Comparison of ENCODE assay signal across 8 cellular contexts in the genomic region with DNA sequence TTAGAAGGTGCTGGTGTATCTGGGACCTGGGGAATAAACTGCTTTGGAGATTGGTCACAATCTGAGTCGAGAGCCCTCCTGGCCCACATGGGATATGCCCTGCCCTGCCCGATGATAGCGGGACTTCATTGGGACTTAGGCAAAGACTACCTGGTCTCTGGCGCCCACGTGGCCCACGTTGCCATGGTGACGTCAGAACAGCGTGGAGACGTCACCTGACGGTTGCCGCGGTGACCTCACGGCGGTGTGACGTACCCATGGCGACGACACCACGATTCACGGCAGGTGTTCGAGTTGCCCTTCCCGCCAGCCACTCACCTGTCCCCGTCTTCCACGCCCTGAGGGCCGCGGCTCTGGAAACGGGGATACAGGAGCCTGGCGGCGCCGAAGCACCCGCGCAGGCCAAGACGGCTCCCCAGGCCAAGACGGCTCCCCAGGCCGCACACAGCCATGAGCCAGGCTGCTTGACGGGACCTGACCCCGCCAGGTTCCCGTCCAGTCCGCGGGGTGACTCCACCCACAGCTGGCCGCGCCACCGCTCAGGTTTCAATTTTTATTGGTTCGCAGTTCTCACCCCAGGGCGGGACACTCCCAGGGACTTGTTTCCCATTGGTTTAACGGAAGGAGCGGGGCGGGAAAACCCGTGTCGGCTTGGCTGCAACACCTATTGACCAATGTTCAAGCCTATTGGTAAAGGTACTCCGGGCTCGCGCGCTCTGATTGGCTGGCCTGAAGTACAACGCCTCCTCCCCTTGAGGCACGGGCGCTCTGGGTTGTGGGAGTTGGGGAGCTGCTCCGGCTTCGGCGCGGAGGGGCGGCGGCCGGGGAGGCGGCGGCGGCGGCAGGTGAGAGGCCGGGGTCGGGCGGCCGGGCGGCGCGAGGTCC. TPM values are rescaled to one million over a fixed set of nuclear protein-coding genes. Genes with fewer than 3 reads are reported as not detected.
DNase-seq lines count a peak whose midpoint lies in the region; ATAC-seq, FAIRE-seq and TF ChIP-seq lines count a peak whose summit lies in the region.

A gene (minus strand): TSS at position 476 of the 885 bp plus-strand sequence. CDS start 24 bp downstream, at position 452.
A gene (plus strand): TSS at position 766 of the 885 bp plus-strand sequence. CDS start 1,029 bp downstream, outside the sequence.

- TF ChIP-seq CTCF in astrocyte of the cerebellum (IDR thresholded peaks at IDR 0.05; ENCODE audit: low read depth, low read length, missing control alignments), result no peak

- no peaks in the 10 kb centered on the region for H3K9me3 ChIP-seq in aorta (ENCODE audit: control insufficient read depth, low read length)

- peak; percentile 95 for DNase-seq in GM18507 (ENCODE audit: extremely low spot score, insufficient read length, low read depth)
- DNase-seq in NCI-H2029 treated with DMSO at 0.1 percent for 48 hours (lab: John Stamatoyannopoulos, UW), result peak; percentile 96
- peak; percentile 93 for DNase-seq in T-helper 9 cell
- DNase-seq in astrocyte of the cerebellum (ENCODE audit: low read depth), result peak; percentile 98
- DNase-seq in hepatic stellate cell (ENCODE audit: low spot score), result peak; percentile 99
- DNase-seq in aorta, result peak; percentile 98 to 99

- H3K4me1 ChIP-seq in rectal smooth muscle tissue (ENCODE audit: control insufficient read depth, insufficient read depth, low read length) (peaks cover 9% of the 10 kb centered on the region), aorta (ENCODE audit: control insufficient read depth in 1 of 2, insufficient read depth in 2 of 2, low read length in 2 of 2) (peaks cover 0 to 3% of the 10 kb centered on the region in 2 donors)

- peak within 1 kb of the TSS; percentile 33 for H3K9ac ChIP-seq in rectal smooth muscle tissue (ENCODE audit: low read length)

- intact Hi-C loops in aorta (cut with DNase I), result no loop called here

- H3K27ac ChIP-seq in rectal smooth muscle tissue (ENCODE audit: low read depth, low read length), result peak within 1 kb of the TSS; percentile 56
- peak within 1 kb of the TSS in 1 of 2 donors; percentile 58 for H3K27ac ChIP-seq in aorta (ENCODE audit: low read depth in 1 of 2, low read length in 2 of 2)

- ATAC-seq in HG02981 (IDR thresholded peaks at IDR 0.05; ENCODE audit: unreplicated experiment), result peak; percentile 96
- ATAC-seq in aorta (ENCODE audit: low FRiP score), result peak; percentile 98

- H3K36me3 ChIP-seq in rectal smooth muscle tissue (ENCODE audit: control insufficient read depth, insufficient read depth, low read length) (peaks cover 8% of the 10 kb centered on the region), aorta (ENCODE audit: control insufficient read depth in 1 of 2, insufficient read depth in 2 of 2, low read length in 1 of 2) (peaks cover 1 to 3% of the 10 kb centered on the region in 2 donors)

- H3K4me3 ChIP-seq in astrocyte of the cerebellum (ENCODE audit: low read depth, low read length) (peak within 1 kb of the TSS; percentile 73), rectal smooth muscle tissue (ENCODE audit: low read length) (peak within 1 kb of the TSS; percentile 83), aorta (ENCODE audit: low read length in 2 of 2) (peak within 1 kb of the TSS; percentile 86 to 92)

- no peaks in the 10 kb centered on the region for H3K27me3 ChIP-seq in rectal smooth muscle tissue (ENCODE audit: control insufficient read depth, insufficient read depth, low read length)
- H3K27me3 ChIP-seq in aorta (ENCODE audit: control insufficient read depth in 1 of 2, insufficient read depth in 2 of 2, low read length in 1 of 2), result no peaks in the 10 kb centered on the region

- in situ Hi-C loops in astrocyte of the cerebellum (cut with HindIII; ENCODE audit: low sequenced_read_pairs), result no loop called here

- FAIRE-seq in GM18507 (lab: Jason Lieb, UNC), result peak; percentile 99

- 0% methylated on average over 72 to 74 of the region's 74 CpGs for WGBS in aorta, 2 donors

RNA-seq across cellular contexts. Expression of the first gene that starts in this region (rescaled TPM):
- total RNA-seq in aorta, result 10 to 100 TPM; 17.8 to 26.4 TPM
- polyA plus RNA-seq in aorta, result 10 to 100 TPM; 30.9 to 32.8 TPM

RNA-seq across cellular contexts. Expression of the second gene that starts in this region (rescaled TPM):
- 10 to 100 TPM in 1 of 2 donors, 1 to 10 TPM in 1; 8.5 to 12.4 TPM for total RNA-seq in aorta
- polyA plus RNA-seq in aorta, result 10 to 100 TPM; 12.6 to 14.3 TPM
